In genomic region chr20:20399705-20400104, GRCh38 we compare ENCODE assay signal across 19 cellular contexts. TPM values are rescaled to one million over a fixed set of nuclear protein-coding genes. Genes with fewer than 3 reads are reported as not detected.
"Had no signal": no experiment of that assay in that cellular context is flagged by ENCODE, and none has a peak within 500 bp of the region (broad histone marks: within the 10 kb centered on the region; RNA-seq: fewer than 3 reads in every experiment).

No MANE protein-coding gene starts in this region.

- H3K9me3 ChIP-seq: ascending aorta, SJSA1, suprapubic skin, upper lobe of left lung had no signal

- H3K27me3 Mint-ChIP-seq: activated CD4-positive, alpha-beta T cell treated with anti-CD3 and anti-CD28 coated beads, Interleukin-2, amount 10 ng/mL, durations not matched to agents 7 days and 5 days; effector memory CD8-positive, alpha-beta T cell had no signal

- FAIRE-seq: keratinocyte had no signal

- H3K27me3 ChIP-seq: ascending aorta, SJSA1, suprapubic skin, upper lobe of left lung had no signal

- H3K36me3 ChIP-seq: SJSA1 had no signal

- ATAC-seq: effector memory CD8-positive, alpha-beta T cell; stimulated activated naive CD8-positive, alpha-beta T cell treated with anti-CD3 and anti-CD28 coated beads, Interleukin-15, Interleukin-2, amounts not matched to agents 100 U/mL and 50 U/mL, for 24 hours had no signal

- DNase-seq: activated CD4-positive, alpha-beta T cell treated with anti-CD3 and anti-CD28 coated beads, Interleukin-2, amount 10 ng/mL, durations not matched to agents 7 days and 5 days; activated CD4-positive, CD25-positive, alpha-beta regulatory T cell; activated naive CD4-positive, alpha-beta T cell treated with anti-CD3 and anti-CD28 coated beads for 36 hours; dermis blood vessel endothelial cell; effector memory CD8-positive, alpha-beta T cell; hippocampal formation; mesendoderm; stimulated activated naive CD8-positive, alpha-beta T cell treated with anti-CD3 and anti-CD28 coated beads, Interleukin-15, Interleukin-2, amounts not matched to agents 100 U/mL and 50 U/mL, for 24 hours; SW 1271; upper lobe of left lung had no signal

- H3K4me3 Mint-ChIP-seq: activated CD4-positive, alpha-beta T cell treated with anti-CD3 and anti-CD28 coated beads, Interleukin-2, amount 10 ng/mL, durations not matched to agents 7 days and 5 days; activated naive CD4-positive, alpha-beta T cell treated with anti-CD3 and anti-CD28 coated beads for 36 hours; effector memory CD8-positive, alpha-beta T cell; T-helper 2 cell treated with Interferon-gamma antibody and Interleukin-4, amounts not matched to agents 5 μg/mL and 100 μg/mL, for 36 hours had no signal

- H3K27ac Mint-ChIP-seq: activated CD4-positive, alpha-beta T cell treated with anti-CD3 and anti-CD28 coated beads, Interleukin-2, amount 10 ng/mL, durations not matched to agents 7 days and 5 days; activated naive CD4-positive, alpha-beta T cell treated with anti-CD3 and anti-CD28 coated beads for 36 hours; T-helper 2 cell treated with Interferon-gamma antibody and Interleukin-4, amounts not matched to agents 5 μg/mL and 100 μg/mL, for 36 hours had no signal

- H3K27ac ChIP-seq: ascending aorta, epithelial cell of prostate, SJSA1, skin epidermis, suprapubic skin, upper lobe of left lung had no signal

- H3K4me3 ChIP-seq: ascending aorta, SJSA1, skin epidermis, suprapubic skin, upper lobe of left lung had no signal

- H3K4me1 ChIP-seq: ascending aorta, SJSA1, suprapubic skin, upper lobe of left lung had no signal

- H3K4me1 Mint-ChIP-seq: activated CD4-positive, alpha-beta T cell treated with anti-CD3 and anti-CD28 coated beads, Interleukin-2, amount 10 ng/mL, durations not matched to agents 7 days and 5 days had no signal

- H3K9me3 Mint-ChIP-seq: activated CD4-positive, alpha-beta T cell treated with anti-CD3 and anti-CD28 coated beads, Interleukin-2, amount 10 ng/mL, durations not matched to agents 7 days and 5 days; activated naive CD4-positive, alpha-beta T cell treated with anti-CD3 and anti-CD28 coated beads for 36 hours; effector memory CD8-positive, alpha-beta T cell; T-helper 2 cell treated with Interferon-gamma antibody and Interleukin-4, amounts not matched to agents 5 μg/mL and 100 μg/mL, for 36 hours had no signal

RNA-seq across cellular contexts. Expression of gene INSM1, which starts 31.8 kb away (rescaled TPM):
- total RNA-seq: activated CD4-positive, alpha-beta T cell treated with anti-CD3 and anti-CD28 coated beads, Interleukin-2, amount 10 ng/mL, durations not matched to agents 7 days and 5 days; ascending aorta; chondrocyte; dermis blood vessel endothelial cell; liver; SJSA1; suprapubic skin; upper lobe of left lung had no signal
- polyA plus RNA-seq: keratinocyte, liver had no signal
